In the genomic region with DNA sequence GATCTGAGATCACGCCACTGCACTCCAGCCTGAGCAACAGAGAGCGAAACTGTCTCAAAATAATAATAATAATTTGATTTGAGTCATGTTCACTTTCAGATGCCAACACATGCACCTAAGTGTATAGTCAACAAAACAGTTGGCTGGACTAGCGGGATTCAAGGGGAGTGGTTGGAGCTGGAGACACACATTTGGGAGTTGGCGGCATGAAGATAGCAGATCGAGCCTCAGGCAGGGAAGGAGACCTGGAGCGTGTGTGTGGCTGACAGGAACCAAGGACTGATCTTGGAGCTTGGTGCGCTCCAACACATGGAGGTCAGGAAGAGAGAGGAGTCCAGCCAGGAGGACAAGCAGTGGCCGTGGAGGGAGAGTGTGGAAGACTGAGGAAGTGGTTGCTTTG, we compare ENCODE assay signal across 24 cellular contexts. TPM values are rescaled to one million over a fixed set of nuclear protein-coding genes. Genes with fewer than 3 reads are reported as not detected.
DNase-seq lines count a peak whose midpoint lies in the region; ATAC-seq, FAIRE-seq and TF ChIP-seq lines count a peak whose summit lies in the region.
"Had no signal": no experiment of that assay in that cellular context is flagged by ENCODE, and none has a peak within 500 bp of the region (broad histone marks: within the 10 kb centered on the region; RNA-seq: fewer than 3 reads in every experiment).

No MANE protein-coding gene starts in this region.

- no peak overlapping the region for H3K14ac ChIP-seq in IMR-90 (replicated peaks; ENCODE audit: low read depth, low read length)

- intact Hi-C loops in IMR-90 (cut with micrococcal nuclease) = no loop called here

- no peak for ATAC-seq in IMR-90 (ENCODE audit: low read depth)
- ATAC-seq: GM23338 had no signal

- no peak overlapping the region for H2BK15ac ChIP-seq in IMR-90 (ENCODE audit: low read depth, low read length)

- H2BK120ac ChIP-seq in IMR-90 (ENCODE audit: low read depth, low read length) = no peak overlapping the region

- 0 out of 2 replicates have a peak, but pooled peaks cover under 1% of the 10 kb centered on the region for H3K36me3 ChIP-seq in IMR-90 (ENCODE audit: control insufficient read depth, insufficient read depth, low read length)

- no peaks in the 10 kb centered on the region for H3K9me3 Mint-ChIP-seq in brain
- H3K9me3 Mint-ChIP-seq in neural crest cell = no peaks in the 10 kb centered on the region
- H3K9me3 Mint-ChIP-seq: CD4-positive, alpha-beta T cell; GM23338 had no signal

- in situ Hi-C loops in IMR-90 (cut with MboI; ENCODE audit: low sequenced_read_pairs) = no loop called here

- peak overlapping the region; percentile 13; the same call in 1 of the 2 replicates for H2AK5ac ChIP-seq in IMR-90 (ENCODE audit: low read depth, low read length)

- H3K56ac ChIP-seq in IMR-90 (ENCODE audit: extremely low read depth, insufficient read depth, low read length) = no peak overlapping the region

- no peak overlapping the region for H3K4me3 ChIP-seq in IMR-90 (ENCODE audit: insufficient read depth, low read depth, low read length)
- H3K4me3 ChIP-seq: BLaER1, GM23338, SK-N-MC had no signal

- no peak overlapping the region for H2AFZ ChIP-seq in IMR-90 (replicated peaks; ENCODE audit: low read length, poor library complexity)
- H2AFZ ChIP-seq: GM23338 had no signal

- H3K27me3 Mint-ChIP-seq in brain (no peaks in the 10 kb centered on the region), neural crest cell (ENCODE audit: low read depth) (no peaks in the 10 kb centered on the region)
- H3K27me3 Mint-ChIP-seq: CD4-positive, alpha-beta T cell had no signal

- no peaks in the 10 kb centered on the region for H3K27me3 ChIP-seq in IMR-90 (ENCODE audit: control insufficient read depth, insufficient read depth, low read length)
- H3K27me3 ChIP-seq: BLaER1 had no signal

- H3K23ac ChIP-seq in IMR-90 (ENCODE audit: low read depth, low read length) = no peak overlapping the region

- no peak overlapping the region for H4K91ac ChIP-seq in IMR-90 (ENCODE audit: insufficient read depth, low read depth, low read length)

- H3K27ac ChIP-seq in IMR-90 (ENCODE audit: insufficient read depth, low read length) = no peak overlapping the region
- H3K27ac ChIP-seq: BLaER1, RWPE1, SK-N-MC had no signal

- H3K36me3 Mint-ChIP-seq in brain (peaks cover 44% of the 10 kb centered on the region), neural crest cell (ENCODE audit: low read depth) (peaks cover 27% of the 10 kb centered on the region)

- TF ChIP-seq POLR2A in IMR-90 (IDR thresholded peaks at IDR 0.05; ENCODE audit: low read depth, low read length) (no peak), erythroblast (IDR thresholded peaks at IDR 0.05; ENCODE audit: low read length) (no peak)

- DNase-seq in IMR-90 = no peak
- DNase-seq in neural crest cell (ENCODE audit: low read depth, low spot score) = no peak
- DNase-seq in activated CD8-positive, alpha-beta memory T cell treated with anti-CD3 and anti-CD28 coated beads, Interleukin-2, amount 50 U/mL, for 4 hours = no peak
- no peak for DNase-seq in D721Med (ENCODE audit: insufficient read length, low spot score)
- no peak for DNase-seq in activated T-cell treated with anti-CD3 and anti-CD28 coated beads, Interleukin-2, amount 50 U/mL, for 1 hour
- DNase-seq in erythroblast (lab: John Stamatoyannopoulos, UW) = no peak
- DNase-seq: CD4-positive, alpha-beta T cell; COR-L47; DND-41; HCEC 1CT; NCI-H1105; NCI-H146; NCI-H2029; NCI-H226; NCI-H510A treated with DMSO at 0.1 percent for 48 hours; NCI-H748 treated with DMSO at 0.1 percent for 48 hours; SHP77 treated with DMSO at 0.1 percent for 48 hours had no signal

- no peak overlapping the region for H2BK5ac ChIP-seq in IMR-90 (ENCODE audit: low read depth, low read length, poor library complexity, severe bottlenecking)

- peaks cover 14% of the 10 kb centered on the region for H3K9me1 ChIP-seq in IMR-90 (ENCODE audit: insufficient read depth, low read length)

- H3K27ac Mint-ChIP-seq in brain = peak overlapping the region in 4 of 5 experiments; percentile 9 to 68 (median 38)
- H3K27ac Mint-ChIP-seq in neural crest cell (ENCODE audit: unreplicated experiment) = peak overlapping the region; percentile 69
- H3K27ac Mint-ChIP-seq: CD4-positive, alpha-beta T cell; GM23338 had no signal

- dilution Hi-C loops in IMR-90 (cut with HindIII; ENCODE audit: low sequenced_read_pairs, unreplicated experiment) = no loop called here

- POLR2A ChIA-PET in IMR-90 (lab: Charles Lee; ENCODE audit: unreplicated experiment) = no interaction called here

- no peaks in the 10 kb centered on the region for H3K9me3 ChIP-seq in IMR-90 (ENCODE audit: control insufficient read depth, insufficient read depth, low read length)
- H3K9me3 ChIP-seq: BLaER1 had no signal

- no peak overlapping the region for H3K4ac ChIP-seq in IMR-90 (ENCODE audit: low read depth, low read length)

- H4K5ac ChIP-seq in IMR-90 (ENCODE audit: low read depth, low read length) = no peak overlapping the region

- no peak overlapping the region for H3K18ac ChIP-seq in IMR-90 (ENCODE audit: low read depth, low read length)

- H4K8ac ChIP-seq in IMR-90 (ENCODE audit: low read depth in 2 of 2, low read length in 2 of 2) = no peak overlapping the region

- peaks cover 39% of the 10 kb centered on the region for H3K4me1 Mint-ChIP-seq in brain
- H3K4me1 Mint-ChIP-seq in neural crest cell = peaks cover 37% of the 10 kb centered on the region

- no peak overlapping the region for H2AK9ac ChIP-seq in IMR-90 (replicated peaks; ENCODE audit: low read depth, low read length, poor library complexity)

- no peak overlapping the region for H3K4me3 Mint-ChIP-seq in brain
- H3K4me3 Mint-ChIP-seq in neural crest cell = no peak overlapping the region
- H3K4me3 Mint-ChIP-seq: CD4-positive, alpha-beta T cell; GM23338 had no signal

- TF ChIP-seq CTCF in IMR-90 (conservative IDR thresholded peaks at IDR 0.05; ENCODE audit: low read depth, low read length) = no peak
- TF ChIP-seq CTCF in brain (conservative IDR thresholded peaks at IDR 0.05) = no peak
- no peak for TF ChIP-seq CTCF in neural crest cell (conservative IDR thresholded peaks at IDR 0.05)
- no peak for TF ChIP-seq CTCF in D721Med (IDR thresholded peaks at IDR 0.05; ENCODE audit: insufficient read depth, missing control alignments)

- no peak overlapping the region for H2BK20ac ChIP-seq in IMR-90 (ENCODE audit: low read depth, low read length)

- no peak for TF ChIP-seq RAD21 in IMR-90 (IDR thresholded peaks at IDR 0.05; ENCODE audit: low read length)

- no peak for FAIRE-seq in D721Med (lab: Jason Lieb, UNC)
- FAIRE-seq: GM12892, HTR-8/SVneo had no signal

- H4K20me1 ChIP-seq in IMR-90 (ENCODE audit: insufficient read depth, low read length) = no peaks in the 10 kb centered on the region
- H4K20me1 ChIP-seq: BLaER1 had no signal

- H3K4me1 ChIP-seq in IMR-90 (ENCODE audit: control insufficient read depth, insufficient read depth, low read length) = peaks cover 15% of the 10 kb centered on the region

- 96% methylated on average over 3 of the region's 8 CpGs; no CpG with 5 or more reads in 1 of the 2 experiments for WGBS in IMR-90 (ENCODE audit: extremely low coverage in 2 of 2, insufficient read length in 1 of 2), 2 experiments

- 0 out of 4 replicates have a peak, but pooled peaks cover 0 to 9% of the 10 kb centered on the region in 2 experiments for H3K79me1 ChIP-seq in IMR-90 (ENCODE audit: low read depth in 1 of 2, low read length in 2 of 2)

- CTCF ChIA-PET in IMR-90 (lab: Yijun Ruan, JAX) = interaction anchor here (0.6 to 0.7 kb wide), 2 partner anchors 31 to 565 kb away, joined by 4 read pairs; no protein-coding TSS in a partner anchor

- H3K4me2 ChIP-seq in IMR-90 (ENCODE audit: low read depth, low read length) = no peak overlapping the region
- H3K4me2 ChIP-seq: BLaER1, GM23338 had no signal

- H3K9ac ChIP-seq in IMR-90 (ENCODE audit: low read depth, low read length) = no peak overlapping the region
- H3K9ac ChIP-seq: BLaER1 had no signal

- no TSS peak for BruUV-seq in IMR-90 (replicated peaks; lab: Mats Ljungman, UMichigan)

TF ChIP-seq in IMR-90, 13 proteins besides CTCF, POLR2A, EP300 and RAD21 (continues in another document):
- no peak for TF ChIP-seq CEBPB (IDR thresholded peaks at IDR 0.05; ENCODE audit: low read depth, low read length)
- TF ChIP-seq USF2 (IDR thresholded peaks at IDR 0.05; ENCODE audit: low read depth, low read length) = no peak
- TF ChIP-seq FOS (IDR thresholded peaks at IDR 0.05; ENCODE audit: low read depth, low read length) = no peak
- no peak for TF ChIP-seq MAZ (IDR thresholded peaks at IDR 0.05; ENCODE audit: borderline replicate concordance, low read depth, low read length)
- no peak for TF ChIP-seq BHLHE40 (IDR thresholded peaks at IDR 0.05; ENCODE audit: low read depth, low read length)
- TF ChIP-seq SMC3 (IDR thresholded peaks at IDR 0.05; ENCODE audit: low read depth, low read length) = no peak
- TF ChIP-seq MAFK (IDR thresholded peaks at IDR 0.05; ENCODE audit: low read depth, low read length) = no peak
- no peak for TF ChIP-seq NFE2L2 (IDR thresholded peaks at IDR 0.05; ENCODE audit: low read depth, low read length)

RNA-seq across cellular contexts. Expression of gene PGD, which starts 14.6 kb away (rescaled TPM):
- total RNA-seq in IMR-90 (2012; rRNA removed) (187 and 216 TPM in 2 replicates), neural crest cell (484 and 496 TPM in 2 replicates)
- polyA plus RNA-seq in IMR-90 (2012; rRNA removed) (103 and 118 TPM in 2 replicates), brain (ENCODE audit: insufficient read depth, low read depth, low replicate concordance) (308 TPM)
- 89.5 and 99.0 TPM in 2 replicates for polyA plus RNA-seq in IMR-90 (2012; cell fraction: cytosol; rRNA removed)
- polyA plus RNA-seq in IMR-90 (2012; cell fraction: nucleus; rRNA removed; ENCODE audit: low replicate concordance) = 78.3 and 98.0 TPM in 2 replicates

RNA-seq across cellular contexts. Expression of gene CENPS, which starts 46.0 kb away (rescaled TPM):
- total RNA-seq in IMR-90 (2012; rRNA removed) (9.9 and 11.4 TPM in 2 replicates), neural crest cell (25.9 and 26.9 TPM in 2 replicates)
- polyA plus RNA-seq in IMR-90 (2012; rRNA removed) (10.6 and 12.3 TPM in 2 replicates), brain (ENCODE audit: insufficient read depth, low read depth, low replicate concordance) (20.4 TPM)
- 5.4 and 6.6 TPM in 2 replicates for polyA plus RNA-seq in IMR-90 (2012; cell fraction: cytosol; rRNA removed)
- polyA plus RNA-seq in IMR-90 (2012; cell fraction: nucleus; rRNA removed; ENCODE audit: low replicate concordance) = 3.8 and 5.6 TPM in 2 replicates
